In the genomic region with DNA sequence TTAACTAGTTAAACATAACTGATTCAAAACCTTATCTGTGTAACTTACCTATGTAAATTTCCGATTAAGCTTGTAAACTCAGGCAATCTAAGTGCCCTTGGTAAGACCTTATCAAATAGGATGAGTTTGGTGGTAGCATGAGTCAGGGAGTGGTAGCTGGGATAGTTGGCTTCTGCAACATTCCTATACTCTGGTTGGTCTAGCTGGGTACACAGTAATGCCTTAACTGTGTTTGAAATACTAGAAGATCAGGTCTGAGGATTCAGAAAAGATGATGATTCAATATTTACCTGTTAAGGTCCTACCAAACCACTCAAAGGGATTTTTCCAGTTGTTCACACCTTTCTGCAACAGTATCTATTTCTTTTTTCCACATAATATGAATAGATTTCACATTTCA, we compare ENCODE assay signal across 8 cellular contexts. TPM values are rescaled to one million over a fixed set of nuclear protein-coding genes. Genes with fewer than 3 reads are reported as not detected.
"Had no signal": no experiment of that assay in that cellular context is flagged by ENCODE, and none has a peak within 500 bp of the region (broad histone marks: within the 10 kb centered on the region; RNA-seq: fewer than 3 reads in every experiment).

No MANE protein-coding gene starts in this region.

- H3K27ac ChIP-seq: HL-60 had no signal

- DNase-seq: H9, HCEC 1CT had no signal

- ATAC-seq: GM23338, HepG2 had no signal

- H3K4me3 ChIP-seq: GM23338 had no signal

- H3K4me2 ChIP-seq: GM23338 had no signal

- H2AFZ ChIP-seq: GM23338 had no signal

- FAIRE-seq: H1, H54, HepG2 had no signal

RNA-seq across cellular contexts. Expression of a gene that starts 5.3 kb away (rescaled TPM):
- total RNA-seq: GM23338, H1, H9, HepG2, HT1080 had no signal
